In the genomic region with DNA sequence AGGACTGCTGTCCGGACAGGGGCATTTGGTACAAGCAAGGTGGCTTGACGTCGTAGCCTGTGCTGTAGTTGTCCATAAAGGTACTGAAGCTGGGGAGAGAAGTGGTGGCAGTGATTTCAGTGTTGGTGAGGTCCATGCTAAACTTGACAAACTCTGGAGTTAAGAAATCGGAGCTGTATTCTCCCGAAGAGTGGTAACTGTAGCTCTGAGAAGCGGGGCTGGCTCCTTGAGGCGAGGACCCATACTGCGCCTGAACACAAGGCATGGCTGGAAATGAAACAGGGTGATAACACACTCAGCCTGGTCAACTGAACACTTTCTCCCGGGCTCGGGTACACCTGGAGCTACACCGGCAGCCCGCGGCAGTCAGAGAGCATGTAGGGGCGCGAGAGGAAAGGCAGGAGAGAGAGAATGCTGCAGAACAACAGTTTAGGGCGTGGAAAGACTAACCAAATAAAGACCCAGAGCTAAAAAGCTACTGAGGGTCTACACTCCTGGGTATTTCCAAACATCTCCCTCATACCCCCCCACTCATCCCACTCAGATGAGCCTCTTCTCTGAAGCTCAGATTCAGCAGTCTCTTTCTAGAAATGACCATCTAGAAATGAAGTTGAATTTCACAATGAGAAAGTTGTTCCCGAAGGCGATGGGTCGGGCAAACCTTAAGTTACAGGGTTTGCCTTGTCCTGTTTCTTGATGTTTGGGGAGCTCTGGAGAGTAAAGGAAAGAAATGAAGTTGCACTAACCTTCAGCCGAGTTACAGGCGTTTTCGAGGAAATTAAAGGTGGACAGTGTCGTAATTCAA, we compare ENCODE assay signal across 15 cellular contexts. TPM values are rescaled to one million over a fixed set of nuclear protein-coding genes. Genes with fewer than 3 reads are reported as not detected.
DNase-seq lines count a peak whose midpoint lies in the region; ATAC-seq and TF ChIP-seq lines count a peak whose summit lies in the region.
"Had no signal": no experiment of that assay in that cellular context is flagged by ENCODE, and none has a peak within 500 bp of the region (broad histone marks: within the 10 kb centered on the region; RNA-seq: fewer than 3 reads in every experiment).

No MANE protein-coding gene starts in this region.

- DNase-seq in activated naive CD4-positive, alpha-beta T cell treated with Interleukin-2 at 50 U/mL for 16 hours, result no peak
- no peak for DNase-seq in activated T-helper 1 cell treated with anti-CD3 and anti-CD28 coated beads, Interleukin-12 subunit alpha, Interleukin-12 subunit beta, Interleukin-2, Interleukin-4 antibody, amounts not matched to agents 30 ng/mL and 10 ng/mL and 1 ng/mL, durations not matched to agents 14 hours and 24 hours and 36 hours (ENCODE audit: low spot score)
- DNase-seq in lung (ENCODE audit: low spot score) (no peak), lower leg skin (ENCODE audit: low spot score in 2 of 2) (no peak)
- DNase-seq in activated CD4-positive, CD25-positive, alpha-beta regulatory T cell (lab: John Stamatoyannopoulos, UW), result no peak
- DNase-seq: DMS153, hypothalamus, NCI-H1930, NCI-H748 treated with DMSO at 0.1 percent for 48 hours, tibial artery had no signal

- H3K9ac ChIP-seq in subcutaneous abdominal adipose tissue (ENCODE audit: low read length in 5 of 5), result no peak overlapping the region

- H3K4me3 ChIP-seq in lung, result peak overlapping the region; percentile 12
- peak overlapping the region in 3 of 5 donors; percentile 34 to 75 (median 36) for H3K4me3 ChIP-seq in subcutaneous abdominal adipose tissue (ENCODE audit: low read depth in 1 of 5, low read length in 5 of 5)
- H3K4me3 ChIP-seq in lower leg skin (ENCODE audit: low read depth, poor library complexity, severe bottlenecking), result no peak overlapping the region
- H3K4me3 ChIP-seq: tibial artery had no signal

- H3K9me3 ChIP-seq in lung (ENCODE audit: control insufficient read depth in 2 of 2, insufficient read depth in 1 of 2, low read length in 1 of 2), result peaks cover 0 to 3% of the 10 kb centered on the region in 2 donors
- no peaks in the 10 kb centered on the region for H3K9me3 ChIP-seq in subcutaneous abdominal adipose tissue (ENCODE audit: control insufficient read depth in 5 of 5, low read length in 5 of 5)
- H3K9me3 ChIP-seq: lower lobe of right lung, ovary, tibial artery had no signal

- peaks cover 43% of the 10 kb centered on the region for H3K36me3 Mint-ChIP-seq in activated naive CD4-positive, alpha-beta T cell treated with anti-CD3 and anti-CD28 coated beads, Interleukin-2, amount 50 U/mL, for 24 hours
- H3K36me3 Mint-ChIP-seq in activated T-helper 1 cell treated with anti-CD3 and anti-CD28 coated beads, Interleukin-12 subunit alpha, Interleukin-12 subunit beta, Interleukin-2, Interleukin-4 antibody, amounts not matched to agents 30 ng/mL and 10 ng/mL and 1 ng/mL, durations not matched to agents 14 hours and 24 hours and 36 hours (ENCODE audit: low read depth), result peaks cover 53% of the 10 kb centered on the region

- H3K27me3 ChIP-seq in lung (ENCODE audit: control insufficient read depth, insufficient read depth) (no peaks in the 10 kb centered on the region), subcutaneous abdominal adipose tissue (ENCODE audit: control insufficient read depth in 5 of 5, insufficient read depth in 4 of 5, low read length in 5 of 5) (peaks cover 0 to 6% (median 3%) of the 10 kb centered on the region in 5 donors)
- H3K27me3 ChIP-seq: ovary, tibial artery had no signal

- peaks cover 39% of the 10 kb centered on the region for H3K4me1 Mint-ChIP-seq in activated naive CD4-positive, alpha-beta T cell treated with anti-CD3 and anti-CD28 coated beads, Interleukin-2, amount 50 U/mL, for 24 hours
- peaks cover 61% of the 10 kb centered on the region for H3K4me1 Mint-ChIP-seq in activated T-helper 1 cell treated with anti-CD3 and anti-CD28 coated beads, Interleukin-12 subunit alpha, Interleukin-12 subunit beta, Interleukin-2, Interleukin-4 antibody, amounts not matched to agents 30 ng/mL and 10 ng/mL and 1 ng/mL, durations not matched to agents 14 hours and 24 hours and 36 hours (ENCODE audit: low read depth)

- no peaks in the 10 kb centered on the region for H3K9me3 Mint-ChIP-seq in activated naive CD4-positive, alpha-beta T cell treated with anti-CD3 and anti-CD28 coated beads, Interleukin-2, amount 50 U/mL, for 24 hours
- no peaks in the 10 kb centered on the region for H3K9me3 Mint-ChIP-seq in activated T-helper 1 cell treated with anti-CD3 and anti-CD28 coated beads, Interleukin-12 subunit alpha, Interleukin-12 subunit beta, Interleukin-2, Interleukin-4 antibody, amounts not matched to agents 30 ng/mL and 10 ng/mL and 1 ng/mL, durations not matched to agents 14 hours and 24 hours and 36 hours

- WGBS in lung, 2 donors, result 35 to 64% methylated on average over 23 of the region's 23 CpGs
- 77 to 85% methylated on average over 23 of the region's 23 CpGs for WGBS in lower leg skin, 2 donors

- peaks cover 2% of the 10 kb centered on the region for H3K27me3 Mint-ChIP-seq in activated naive CD4-positive, alpha-beta T cell treated with anti-CD3 and anti-CD28 coated beads, Interleukin-2, amount 50 U/mL, for 24 hours
- H3K27me3 Mint-ChIP-seq in activated T-helper 1 cell treated with anti-CD3 and anti-CD28 coated beads, Interleukin-12 subunit alpha, Interleukin-12 subunit beta, Interleukin-2, Interleukin-4 antibody, amounts not matched to agents 30 ng/mL and 10 ng/mL and 1 ng/mL, durations not matched to agents 14 hours and 24 hours and 36 hours (ENCODE audit: insufficient read depth), result peaks cover 24% of the 10 kb centered on the region

- H3K36me3 ChIP-seq in lung (ENCODE audit: control insufficient read depth in 2 of 2, insufficient read depth in 2 of 2, low read length in 2 of 2) (peaks cover 4 to 20% of the 10 kb centered on the region in 2 donors), subcutaneous abdominal adipose tissue (ENCODE audit: control insufficient read depth in 5 of 5, insufficient read depth in 5 of 5, low read length in 5 of 5) (peaks cover 0 to 30% (median 13%) of the 10 kb centered on the region in 5 donors)
- H3K36me3 ChIP-seq: ovary had no signal

- H3K27ac ChIP-seq in lung (ENCODE audit: low read depth in 1 of 2, low read length in 1 of 2), result no peak overlapping the region
- no peak overlapping the region for H3K27ac ChIP-seq in subcutaneous abdominal adipose tissue (ENCODE audit: low read depth, low read length)
- H3K27ac ChIP-seq: lower lobe of right lung, ovary, tibial artery had no signal

- intact Hi-C loops in activated T-helper 1 cell treated with anti-CD3 and anti-CD28 coated beads, Interleukin-12 subunit alpha, Interleukin-12 subunit beta, Interleukin-2, Interleukin-4 antibody, amounts not matched to agents 30 ng/mL and 10 ng/mL and 1 ng/mL, durations not matched to agents 14 hours and 24 hours and 36 hours (cut with micrococcal nuclease), result loop anchor here (5.0 to 10.0 kb wide), 3 partner anchors 953 to 1295 kb away; partner anchors contain the start of gene ACVR1C
- intact Hi-C loops in lower leg skin (cut with DNase I; ENCODE audit: low total_unique reads), result loop anchor here (10.0 kb wide), 1 partner anchor 265 kb away; no protein-coding TSS in a partner anchor

- peaks cover 3 to 7% of the 10 kb centered on the region in 2 donors for H3K4me1 ChIP-seq in lung (ENCODE audit: control insufficient read depth in 2 of 2, insufficient read depth in 2 of 2, low read length in 2 of 2)
- peaks cover 2 to 35% (median 24%) of the 10 kb centered on the region in 5 donors for H3K4me1 ChIP-seq in subcutaneous abdominal adipose tissue (ENCODE audit: control insufficient read depth in 5 of 5, insufficient read depth in 5 of 5, low read length in 5 of 5)

- H3K4me3 Mint-ChIP-seq in activated naive CD4-positive, alpha-beta T cell treated with anti-CD3 and anti-CD28 coated beads, Interleukin-2, amount 50 U/mL, for 24 hours, result peak overlapping the region; percentile 91
- H3K4me3 Mint-ChIP-seq in activated T-helper 1 cell treated with anti-CD3 and anti-CD28 coated beads, Interleukin-12 subunit alpha, Interleukin-12 subunit beta, Interleukin-2, Interleukin-4 antibody, amounts not matched to agents 30 ng/mL and 10 ng/mL and 1 ng/mL, durations not matched to agents 14 hours and 24 hours and 36 hours, result peak overlapping the region; percentile 91

- TF ChIP-seq POLR2A in lower leg skin (IDR thresholded peaks at IDR 0.05), result no peak

- peak overlapping the region; percentile 65 for H3K27ac Mint-ChIP-seq in activated naive CD4-positive, alpha-beta T cell treated with anti-CD3 and anti-CD28 coated beads, Interleukin-2, amount 50 U/mL, for 24 hours
- H3K27ac Mint-ChIP-seq in activated T-helper 1 cell treated with anti-CD3 and anti-CD28 coated beads, Interleukin-12 subunit alpha, Interleukin-12 subunit beta, Interleukin-2, Interleukin-4 antibody, amounts not matched to agents 30 ng/mL and 10 ng/mL and 1 ng/mL, durations not matched to agents 14 hours and 24 hours and 36 hours, result no peak overlapping the region

- TF ChIP-seq CTCF in lung (IDR thresholded peaks at IDR 0.05; ENCODE audit: control extremely low read depth, extremely low read depth) (no peak), lower leg skin (IDR thresholded peaks at IDR 0.05) (no peak)

- ATAC-seq in lung (ENCODE audit: insufficient read depth, low FRiP score), result no peak
- ATAC-seq in GM21381 (IDR thresholded peaks at IDR 0.05; ENCODE audit: unreplicated experiment), result no peak
- ATAC-seq: lower lobe of right lung had no signal

RNA-seq across cellular contexts. Expression of gene NR4A2, which starts 2.4 kb away (rescaled TPM):
- total RNA-seq in activated T-helper 1 cell treated with anti-CD3 and anti-CD28 coated beads, Interleukin-12 subunit alpha, Interleukin-12 subunit beta, Interleukin-2, Interleukin-4 antibody, amounts not matched to agents 30 ng/mL and 10 ng/mL and 1 ng/mL, durations not matched to agents 14 hours and 24 hours and 36 hours, result 20.5 and 21.9 TPM in 2 replicates
- total RNA-seq in lung, result 1 to 10 TPM; 4.2 to 7.9 TPM
- polyA plus RNA-seq in lung, result 1 to 10 TPM; 3.7 to 7.0 TPM
- 10 to 100 TPM in 1 of 4 donors, 1 to 10 TPM in 3; 1.8 to 11.6 (median 5.2) TPM for total RNA-seq in lower leg skin
